Comparison of ENCODE assay signal across 9 cellular contexts in genomic region chr5:692530-693041, GRCh38. TPM values are rescaled to one million over a fixed set of nuclear protein-coding genes. Genes with fewer than 3 reads are reported as not detected.
A peak's percentile ranks its signal among the peaks of the same experiment; 100 is the strongest.
DNase-seq lines count a peak whose midpoint lies in the region; ATAC-seq, FAIRE-seq and TF ChIP-seq lines count a peak whose summit lies in the region.
"Not testable (repeated sequence)": the region's sequence is repeated elsewhere in the genome, so short reads cannot be mapped to it uniquely, and the experiment has no call there.
"Had no signal": no experiment of that assay in that cellular context is flagged by ENCODE, and none has a peak within 500 bp of the region (broad histone marks: within the 10 kb centered on the region; RNA-seq: fewer than 3 reads in every experiment).

No MANE protein-coding gene starts in this region.

- not testable (repeated sequence) for H3K27ac ChIP-seq in BLaER1; PC-9; GM12878 (ENCODE audit: control insufficient read depth, insufficient read depth)

- TF ChIP-seq CTCF in PC-9 (conservative IDR thresholded peaks at IDR 0.05); GM12878 (IDR thresholded peaks at IDR 0.05 in 2 of 3, conservative IDR thresholded peaks at IDR 0.05 in 1 of 3; ENCODE audit: control insufficient read depth in 2 of 3, extremely low read depth in 1 of 3, insufficient read depth in 1 of 3, low read depth in 3 of 3, low read length in 3 of 3): not testable (repeated sequence)

- 0 out of 2 replicates have a peak overlapping the region, but pooled peaks have one; percentile 44 for H2AFZ ChIP-seq in PC-9
- H2AFZ ChIP-seq in GM12878 (ENCODE audit: control insufficient read depth, low read depth, low read length) = not testable (repeated sequence)

- not testable (repeated sequence) for H3K4me1 ChIP-seq in BLaER1; PC-9 (replicated peaks; ENCODE audit: insufficient read depth); GM12878 (ENCODE audit: control insufficient read depth, insufficient read depth, low read length); mucosa of stomach (ENCODE audit: control insufficient read depth, insufficient read depth, low read length)

- TF ChIP-seq EP300 in GM12878 (IDR thresholded peaks at IDR 0.05; ENCODE audit: borderline replicate concordance in 1 of 2, control insufficient read depth in 1 of 2, low read depth in 2 of 2, low read length in 2 of 2) = not testable (repeated sequence)

- not testable (repeated sequence) for TF ChIP-seq RAD21 in GM12878 (IDR thresholded peaks at IDR 0.05; ENCODE audit: insufficient read depth, low read depth, low read length)

- not testable (repeated sequence) for H3K36me3 Mint-ChIP-seq in stimulated activated effector memory CD8-positive, alpha-beta T cell treated with anti-CD3 and anti-CD28 coated beads, Interleukin-12 subunit alpha, Interleukin-12 subunit beta, amount 100 ng/mL, for 72 hours

- ATAC-seq in GM19351 (IDR thresholded peaks at IDR 0.05; ENCODE audit: unreplicated experiment) (peak; percentile 18), HG02943 (IDR thresholded peaks at IDR 0.05; ENCODE audit: low read depth, unreplicated experiment) (peak; percentile 15), GM12878 (peak; percentile 17; the same call in 2 of the 3 replicates)
- not testable (repeated sequence) for ATAC-seq in Right ventricle myocardium superior (ENCODE audit: poor library complexity)
- peak; percentile 3 for ATAC-seq in stimulated activated effector memory CD8-positive, alpha-beta T cell treated with anti-CD3 and anti-CD28 coated beads, Interleukin-12 subunit alpha, Interleukin-12 subunit beta, amount 100 ng/mL, for 72 hours

- not testable (repeated sequence) for FAIRE-seq in GM12878 (lab: Jason Lieb, UNC)

- in situ Hi-C loops in GM12878 (cut with MboI) = not testable (repeated sequence)

- CTCF ChIA-PET in PC-9 (lab: Charles Lee); GM12878 (lab: Yijun Ruan, JAX): not testable (repeated sequence)

- H3K27me3 ChIP-seq in BLaER1 (peaks cover 20% of the 10 kb centered on the region), PC-9 (ENCODE audit: insufficient read depth, low read depth) (peaks cover 36% of the 10 kb centered on the region)
- H3K27me3 ChIP-seq in GM12878 (replicated peaks in 1 of 2; ENCODE audit: control insufficient read depth in 2 of 2, insufficient read depth in 2 of 2, low read length in 1 of 2); mucosa of stomach (ENCODE audit: control insufficient read depth, insufficient read depth, low read length): not testable (repeated sequence)

- DNase-seq in PC-9 (peak in 1 of 2 experiments; percentile 34), Right ventricle myocardium superior (peak; percentile 43)
- not testable (repeated sequence) for DNase-seq in GM12878 (ENCODE audit: low read depth, low spot score); stimulated activated effector memory CD8-positive, alpha-beta T cell treated with anti-CD3 and anti-CD28 coated beads, Interleukin-12 subunit alpha, Interleukin-12 subunit beta, amount 100 ng/mL, for 72 hours (ENCODE audit: low spot score in 2 of 2)

- not testable (repeated sequence) for H3K4me1 Mint-ChIP-seq in stimulated activated effector memory CD8-positive, alpha-beta T cell treated with anti-CD3 and anti-CD28 coated beads, Interleukin-12 subunit alpha, Interleukin-12 subunit beta, amount 100 ng/mL, for 72 hours

- POLR2A ChIA-PET in PC-9 (lab: Charles Lee; ENCODE audit: unreplicated experiment); GM12878 (lab: Charles Lee): not testable (repeated sequence)

- peak overlapping the region; percentile 88 for H3K4me2 ChIP-seq in BLaER1
- peak overlapping the region; percentile 96 for H3K4me2 ChIP-seq in PC-9
- H3K4me2 ChIP-seq in GM12878 (ENCODE audit: control insufficient read depth, insufficient read depth) = peak overlapping the region; percentile 17; the same call in 1 of the 2 replicates

- not testable (repeated sequence) for H3K9me3 ChIP-seq in BLaER1; PC-9 (ENCODE audit: insufficient read depth, low read depth); GM12878 (replicated peaks; ENCODE audit: control insufficient read depth, insufficient read depth, low read length); mucosa of stomach (ENCODE audit: control insufficient read depth, low read length)

- RAD21 ChIA-PET in GM12878 (lab: Charles Lee; ENCODE audit: unreplicated experiment) = not testable (repeated sequence)

- not testable (repeated sequence) for H4K20me1 ChIP-seq in BLaER1; PC-9 (ENCODE audit: insufficient read depth); GM12878 (ENCODE audit: control insufficient read depth, insufficient read depth)

- H3K79me2 ChIP-seq in PC-9 (ENCODE audit: low read depth); GM12878 (ENCODE audit: control insufficient read depth, insufficient read depth, low read length): not testable (repeated sequence)

- not testable (repeated sequence) for BruUV-seq in PC-9 (replicated peaks; lab: Mats Ljungman, UMichigan); GM12878 (replicated peaks; lab: Mats Ljungman, UMichigan)

- not testable (repeated sequence) for H3K36me3 ChIP-seq in BLaER1; PC-9 (ENCODE audit: low read depth); GM12878 (ENCODE audit: control insufficient read depth in 2 of 2, insufficient read depth in 2 of 2, low read length in 1 of 2); mucosa of stomach (ENCODE audit: control insufficient read depth, insufficient read depth, low read length)

- H3K9me3 Mint-ChIP-seq in stimulated activated effector memory CD8-positive, alpha-beta T cell treated with anti-CD3 and anti-CD28 coated beads, Interleukin-12 subunit alpha, Interleukin-12 subunit beta, amount 100 ng/mL, for 72 hours = not testable (repeated sequence)

- not testable (repeated sequence) for H3K9me2 ChIP-seq in PC-9 (ENCODE audit: insufficient read depth)

- H3K27ac Mint-ChIP-seq in stimulated activated effector memory CD8-positive, alpha-beta T cell treated with anti-CD3 and anti-CD28 coated beads, Interleukin-12 subunit alpha, Interleukin-12 subunit beta, amount 100 ng/mL, for 72 hours = not testable (repeated sequence)

- H3K4me3 ChIP-seq in BLaER1 (peak overlapping the region; percentile 63), PC-9 (peak overlapping the region; percentile 56)
- H3K4me3 ChIP-seq in GM12878; mucosa of stomach (ENCODE audit: low read length): not testable (repeated sequence)

- 21% methylated on average over 27 of the region's 41 CpGs for WGBS in GM12878 (ENCODE audit: insufficient coverage, insufficient replicate concordance, low lambda C conversion rate, missing lambda C conversion rate)

- intact Hi-C loops in PC-9 (cut with micrococcal nuclease; ENCODE audit: unreplicated experiment) = not testable (repeated sequence)
- intact Hi-C loops in GM12878 (cut with micrococcal nuclease; ENCODE audit: unreplicated experiment) = loop anchor here (5.0 kb wide), 1 partner anchor 90 kb away; the partner anchor contains the start of gene ZDHHC11B
- intact Hi-C loops in Right ventricle myocardium superior (cut with DNase I) = loop anchor here (2.0 kb wide), 1 partner anchor 64 kb away; no protein-coding TSS in a partner anchor

- H3K4me3 Mint-ChIP-seq in stimulated activated effector memory CD8-positive, alpha-beta T cell treated with anti-CD3 and anti-CD28 coated beads, Interleukin-12 subunit alpha, Interleukin-12 subunit beta, amount 100 ng/mL, for 72 hours = peak overlapping the region; percentile 51

- H3K9ac ChIP-seq in BLaER1; GM12878 (ENCODE audit: control insufficient read depth, insufficient read depth, low read length): not testable (repeated sequence)
- peak overlapping the region; percentile 65 for H3K9ac ChIP-seq in mucosa of stomach (ENCODE audit: low read length)

- not testable (repeated sequence) for TF ChIP-seq POLR2A in GM12878 (IDR thresholded peaks at IDR 0.05; ENCODE audit: low read depth, low read length)

- H3F3A ChIP-seq in PC-9 (ENCODE audit: insufficient read depth, low read depth) = not testable (repeated sequence)

- SMC1A ChIA-PET in GM12878 (lab: Charles Lee; ENCODE audit: uncharacterized antibody, unreplicated experiment) = not testable (repeated sequence)

RNA-seq across cellular contexts. Expression of gene TPPP, which starts 0.6 kb away (rescaled TPM):
- total RNA-seq in PC-9 (2021) (0.17 and 0.38 TPM in 2 replicates), GM12878 (2014; rRNA removed) (under 0.01 TPM in 1 of 2 replicates, not detected in the other), GM12878 (2014; rRNA removed; fragmentation: Illumina TruSeq; extraction: Trizol) (0.04 TPM in 1 of 2 replicates, not detected in the other), GM12878 (2021) (0.03 TPM in 1 of 2 replicates, not detected in the other), Right ventricle myocardium superior (39.7 TPM)
- total RNA-seq in GM12878 (2013; cell fraction: nucleolus; rRNA removed) = 0.38 and 0.39 TPM in 2 replicates
- polyA plus RNA-seq in GM12878 (2011; ENCODE audit: low read depth) = 0.18 TPM
- polyA plus RNA-seq in GM12878 (2011; rRNA removed) (0.01 and 0.07 TPM in 2 replicates), GM12878 (2014; fragmentation: Illumina TruSeq; extraction: Trizol) (0.01 TPM in 1 of 2 replicates, not detected in the other), GM12878 (2014; fragmentation: Nextera tagmentation; extraction: Ambion mirVana) (not detected), GM12878 (2014; rRNA removed) (not detected in 2 replicates), GM12878 (2016; fragmentation: Nextera tagmentation; extraction: Ambion mirVana) (under 1 TPM; 0.03 to 0.24 TPM)
- 0.12 and 0.13 TPM in 2 replicates for polyA plus RNA-seq in GM12878 (2011; cell fraction: cytosol; rRNA removed)
- polyA plus RNA-seq in GM12878 (2011; cell fraction: nucleus; rRNA removed) = 0.16 and 0.19 TPM in 2 replicates
- 0.29 and 0.32 TPM in 2 replicates for polyA plus RNA-seq in GM12878 (2012)
- polyA minus RNA-seq in GM12878 (2011; rRNA and poly(A)+ RNA removed) = 0.05 and 0.15 TPM in 2 replicates
- polyA minus RNA-seq in GM12878 (2011; cell fraction: cytosol; rRNA and poly(A)+ RNA removed) = not detected in 2 replicates
- polyA minus RNA-seq in GM12878 (2011; cell fraction: nucleus; rRNA and poly(A)+ RNA removed) = under 0.01 and 0.10 TPM in 2 replicates
- total RNA-seq: LHCN-M2 had no signal

Comparison
In these comparisons a context has a peak if more than half of its experiments do, and no peak if none do; other contexts are left out.
1. H3K4me2 ChIP-seq: peak in every context shown above with its lines; median percentile 96 in PC-9; 88 in BLaER1; 17 in GM12878.
2. RNA of gene TPPP, which starts 0.6 kb away (total RNA-seq): 39.7 TPM in Right ventricle myocardium superior (single experiment); 0.17 to 0.38 TPM in PC-9 and under 0.01 to 0.39 TPM in GM12878; every median in the first group is over 10 times any median in the second.